26 cellular contexts compared by ENCODE assay signal in the genomic region with DNA sequence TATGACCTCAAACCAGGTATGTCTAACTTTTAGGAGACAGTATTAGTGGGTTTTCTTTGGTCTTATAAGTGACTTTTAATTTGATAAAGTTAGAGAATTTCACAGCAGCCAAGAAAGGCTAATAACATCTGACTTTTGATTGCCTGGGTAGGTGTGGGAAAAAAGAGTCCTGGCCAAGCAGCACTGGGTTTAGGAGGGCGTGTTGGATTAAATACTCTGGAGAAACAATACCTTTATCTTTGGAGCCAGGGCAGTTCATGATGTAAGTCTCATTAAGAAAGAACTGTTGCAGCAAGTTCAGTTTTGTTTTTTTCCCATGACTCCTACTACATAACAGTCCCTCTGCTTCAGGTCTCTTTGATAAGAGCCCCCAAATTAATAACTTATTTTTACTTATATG.
"Had no signal": no experiment of that assay in that cellular context is flagged by ENCODE, and none has a peak within 500 bp of the region (broad histone marks: within the 10 kb centered on the region; RNA-seq: fewer than 3 reads in every experiment).

No MANE protein-coding gene starts in this region.

- H3K4me1 ChIP-seq: breast epithelium, colonic mucosa, spleen had no signal

- H3K4me1 Mint-ChIP-seq: activated B cell treated with CpG ODN at 0.5 μM for 24 hours, naive B cell, neural crest cell had no signal

- H3K27ac ChIP-seq: adrenal gland, breast epithelium, colonic mucosa, dorsolateral prefrontal cortex, spleen had no signal

- H3K9me3 Mint-ChIP-seq: activated B cell treated with CpG ODN at 0.5 μM for 24 hours; activated T-cell treated with anti-CD3 and anti-CD28 coated beads, Interleukin-2, amount 50 U/mL, for 24 hours; effector memory CD8-positive, alpha-beta T cell; T-helper 1 cell treated with Interleukin-12 subunit alpha and Interleukin-12 subunit beta and Interleukin-4 antibody, amounts not matched to agents 30 μg/mL and 1 μg/mL, for 36 hours had no signal

- H3K27me3 ChIP-seq: adrenal gland, breast epithelium, colonic mucosa, dorsolateral prefrontal cortex, esophagus squamous epithelium, heart right ventricle, spleen had no signal

- H3K27me3 Mint-ChIP-seq: activated B cell treated with CpG ODN at 0.5 μM for 24 hours; activated CD4-positive, alpha-beta T cell treated with anti-CD3 and anti-CD28 coated beads for 36 hours; activated naive CD8-positive, alpha-beta T cell; activated T-cell treated with anti-CD3 and anti-CD28 coated beads, Interleukin-2, amount 50 U/mL, for 24 hours; effector memory CD8-positive, alpha-beta T cell; naive B cell had no signal

- H3K27ac Mint-ChIP-seq: activated B cell treated with CpG ODN at 0.5 μM for 24 hours; activated CD4-positive, alpha-beta T cell treated with anti-CD3 and anti-CD28 coated beads for 36 hours; activated naive CD8-positive, alpha-beta T cell; activated T-helper 2 cell treated with anti-CD3 and anti-CD28 coated beads, Interferon-gamma antibody, Interleukin-2, Interleukin-4, amounts not matched to agents 10 μg/mL and 5 μg/mL and 100 μg/mL, durations not matched to agents 14 hours and 24 hours and 36 hours; T-helper 1 cell treated with Interleukin-12 subunit alpha and Interleukin-12 subunit beta and Interleukin-4 antibody, amounts not matched to agents 30 μg/mL and 1 μg/mL, for 36 hours had no signal

- H3K4me3 ChIP-seq: adrenal gland, breast epithelium, colonic mucosa, dorsolateral prefrontal cortex, esophagus squamous epithelium, heart right ventricle, mucosa of descending colon, spleen had no signal

- ATAC-seq: activated CD4-positive, alpha-beta T cell treated with anti-CD3 and anti-CD28 coated beads for 36 hours; effector memory CD8-positive, alpha-beta T cell; left colon; mucosa of descending colon had no signal

- H3K36me3 ChIP-seq: breast epithelium, colonic mucosa had no signal

- H3K4me3 Mint-ChIP-seq: activated B cell treated with CpG ODN at 0.5 μM for 24 hours; activated CD4-positive, alpha-beta T cell treated with anti-CD3 and anti-CD28 coated beads for 36 hours; activated naive CD8-positive, alpha-beta T cell; activated T-cell treated with anti-CD3 and anti-CD28 coated beads, Interleukin-2, amount 50 U/mL, for 24 hours; effector memory CD8-positive, alpha-beta T cell; naive B cell; neural crest cell; T-helper 1 cell treated with Interleukin-12 subunit alpha and Interleukin-12 subunit beta and Interleukin-4 antibody, amounts not matched to agents 30 μg/mL and 1 μg/mL, for 36 hours had no signal

- H3K9me3 ChIP-seq: adrenal gland, breast epithelium, colonic mucosa, esophagus squamous epithelium, mucosa of descending colon, spleen had no signal

- DNase-seq: activated B cell treated with CpG ODN at 0.5 μM for 24 hours; activated CD4-positive, alpha-beta T cell treated with anti-CD3 and anti-CD28 coated beads for 36 hours; activated CD4-positive, alpha-beta T cell treated with anti-CD3 and anti-CD28 coated beads, Interleukin-2, amount 50 U/mL, for 4 hours; activated CD8-positive, alpha-beta memory T cell treated with anti-CD3 and anti-CD28 coated beads for 24 hours; activated CD8-positive, alpha-beta memory T cell treated with anti-CD3 and anti-CD28 coated beads, Interleukin-2, amount 50 U/mL, for 4 hours; activated naive CD4-positive, alpha-beta T cell; activated T-cell treated with anti-CD3 and anti-CD28 coated beads, Interleukin-2, amount 50 U/mL, for 24 hours; adrenal gland; colonic mucosa; effector memory CD8-positive, alpha-beta T cell; esophagus squamous epithelium; heart right ventricle; left colon; mucosa of descending colon; naive B cell; posterior cingulate gyrus; spleen; stimulated activated CD4-positive, alpha-beta T cell treated with anti-CD3 and anti-CD28 coated beads, Interleukin-4, amount 100 ng/mL, for 1 hour; stimulated activated naive CD4-positive, alpha-beta T cell treated with Interleukin-2 at 50 U/mL for 16 hours; T1000 had no signal
